In genomic region chr20:25065625-25066338, GRCh38 we compare ENCODE assay signal across 1 cellular context.
A peak's percentile ranks its signal among the peaks of the same experiment; 100 is the strongest.
TF ChIP-seq lines count a peak whose summit lies in the region.

No MANE protein-coding gene starts in this region.

TF ChIP-seq in HepG2, 621 proteins besides CTCF, POLR2A, EP300 and RAD21 (continued from another document and continues in another):
- TF ChIP-seq HNRNPUL1 (IDR thresholded peaks at IDR 0.05; ENCODE audit: low read depth, low read length) (no peak), MBNL3 (CRISPR knock-in tag; conservative IDR thresholded peaks at IDR 0.05) (no peak), ZNF24 (IDR thresholded peaks at IDR 0.05) (no peak), ARID3A (IDR thresholded peaks at IDR 0.05; ENCODE audit: low read depth, low read length) (peak; percentile 29; the same call in 1 of the 2 replicates), GATAD2A (CRISPR knock-in tag; IDR thresholded peaks at IDR 0.05) (0 out of 2 replicates have a peak, but pooled peaks have one; percentile 16), SMAD3 (CRISPR knock-in tag; IDR thresholded peaks at IDR 0.05) (0 out of 2 replicates have a peak, but pooled peaks have one; percentile 33), ZNF710 (CRISPR knock-in tag; IDR thresholded peaks at IDR 0.05; ENCODE audit: borderline replicate concordance) (no peak), TAF1 (CRISPR knock-in tag; IDR thresholded peaks at IDR 0.05) (no peak), SATB2 (CRISPR knock-in tag; IDR thresholded peaks at IDR 0.05) (no peak), ERF (CRISPR knock-in tag; IDR thresholded peaks at IDR 0.05) (peak; percentile 53; the same call in 1 of the 2 replicates), TOE1 (CRISPR knock-in tag; IDR thresholded peaks at IDR 0.05) (no peak), TMF1 (CRISPR knock-in tag; IDR thresholded peaks at IDR 0.05; ENCODE audit: low read depth) (no peak), DDIT3 (CRISPR knock-in tag; IDR thresholded peaks at IDR 0.05) (no peak), ZNF274 (CRISPR knock-in tag; IDR thresholded peaks at IDR 0.05) (no peak), BCL6 (CRISPR knock-in tag; IDR thresholded peaks at IDR 0.05) (no peak), CHD4 (IDR thresholded peaks at IDR 0.05; ENCODE audit: borderline replicate concordance, low read length) (no peak), NFE2L2 (IDR thresholded peaks at IDR 0.05; ENCODE audit: low read length) (no peak), KAT8 (CRISPR knock-in tag; IDR thresholded peaks at IDR 0.05) (0 out of 2 replicates have a peak, but pooled peaks have one; percentile 53), HIVEP1 (CRISPR knock-in tag; IDR thresholded peaks at IDR 0.05) (no peak), ZBTB1 (CRISPR knock-in tag; IDR thresholded peaks at IDR 0.05; ENCODE audit: borderline replicate concordance) (no peak), AKAP8 (CRISPR knock-in tag; IDR thresholded peaks at IDR 0.05) (no peak), RXRB (CRISPR knock-in tag; IDR thresholded peaks at IDR 0.05; ENCODE audit: borderline replicate concordance) (peak; percentile 35; the same call in 1 of the 2 replicates), PRDM10 (CRISPR knock-in tag; IDR thresholded peaks at IDR 0.05; ENCODE audit: low read depth) (no peak), RFX3 (CRISPR knock-in tag; IDR thresholded peaks at IDR 0.05) (no peak), ZBTB34 (CRISPR knock-in tag; IDR thresholded peaks at IDR 0.05) (no peak), ZBTB39 (CRISPR knock-in tag; IDR thresholded peaks at IDR 0.05) (no peak), MAFF (IDR thresholded peaks at IDR 0.05; ENCODE audit: low read depth, low read length) (0 out of 2 replicates have a peak, but pooled peaks have one; percentile 42), TCF12 (IDR thresholded peaks at IDR 0.05) (no peak), TCF12 (CRISPR knock-in tag; IDR thresholded peaks at IDR 0.05) (no peak)
- TF ChIP-seq, protein P1, sequence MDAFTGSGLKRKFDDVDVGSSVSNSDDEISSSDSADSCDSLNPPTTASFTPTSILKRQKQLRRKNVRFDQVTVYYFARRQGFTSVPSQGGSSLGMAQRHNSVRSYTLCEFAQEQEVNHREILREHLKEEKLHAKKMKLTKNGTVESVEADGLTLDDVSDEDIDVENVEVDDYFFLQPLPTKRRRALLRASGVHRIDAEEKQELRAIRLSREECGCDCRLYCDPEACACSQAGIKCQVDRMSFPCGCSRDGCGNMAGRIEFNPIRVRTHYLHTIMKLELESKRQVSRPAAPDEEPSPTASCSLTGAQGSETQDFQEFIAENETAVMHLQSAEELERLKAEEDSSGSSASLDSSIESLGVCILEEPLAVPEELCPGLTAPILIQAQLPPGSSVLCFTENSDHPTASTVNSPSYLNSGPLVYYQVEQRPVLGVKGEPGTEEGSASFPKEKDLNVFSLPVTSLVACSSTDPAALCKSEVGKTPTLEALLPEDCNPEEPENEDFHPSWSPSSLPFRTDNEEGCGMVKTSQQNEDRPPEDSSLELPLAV (CRISPR knock-in tag; conservative IDR thresholded peaks at IDR 0.05; ENCODE audit: low read depth), result no peak
- TF ChIP-seq, protein P2, sequence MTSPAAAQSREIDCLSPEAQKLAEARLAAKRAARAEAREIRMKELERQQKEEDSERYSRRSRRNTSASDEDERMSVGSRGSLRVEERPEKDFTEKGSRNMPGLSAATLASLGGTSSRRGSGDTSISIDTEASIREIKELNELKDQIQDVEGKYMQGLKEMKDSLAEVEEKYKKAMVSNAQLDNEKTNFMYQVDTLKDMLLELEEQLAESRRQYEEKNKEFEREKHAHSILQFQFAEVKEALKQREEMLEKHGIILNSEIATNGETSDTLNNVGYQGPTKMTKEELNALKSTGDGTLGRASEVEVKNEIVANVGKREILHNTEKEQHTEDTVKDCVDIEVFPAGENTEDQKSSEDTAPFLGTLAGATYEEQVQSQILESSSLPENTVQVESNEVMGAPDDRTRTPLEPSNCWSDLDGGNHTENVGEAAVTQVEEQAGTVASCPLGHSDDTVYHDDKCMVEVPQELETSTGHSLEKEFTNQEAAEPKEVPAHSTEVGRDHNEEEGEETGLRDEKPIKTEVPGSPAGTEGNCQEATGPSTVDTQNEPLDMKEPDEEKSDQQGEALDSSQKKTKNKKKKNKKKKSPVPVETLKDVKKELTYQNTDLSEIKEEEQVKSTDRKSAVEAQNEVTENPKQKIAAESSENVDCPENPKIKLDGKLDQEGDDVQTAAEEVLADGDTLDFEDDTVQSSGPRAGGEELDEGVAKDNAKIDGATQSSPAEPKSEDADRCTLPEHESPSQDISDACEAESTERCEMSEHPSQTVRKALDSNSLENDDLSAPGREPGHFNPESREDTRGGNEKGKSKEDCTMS (CRISPR knock-in tag; conservative IDR thresholded peaks at IDR 0.05), result no peak
- TF ChIP-seq, protein P3, sequence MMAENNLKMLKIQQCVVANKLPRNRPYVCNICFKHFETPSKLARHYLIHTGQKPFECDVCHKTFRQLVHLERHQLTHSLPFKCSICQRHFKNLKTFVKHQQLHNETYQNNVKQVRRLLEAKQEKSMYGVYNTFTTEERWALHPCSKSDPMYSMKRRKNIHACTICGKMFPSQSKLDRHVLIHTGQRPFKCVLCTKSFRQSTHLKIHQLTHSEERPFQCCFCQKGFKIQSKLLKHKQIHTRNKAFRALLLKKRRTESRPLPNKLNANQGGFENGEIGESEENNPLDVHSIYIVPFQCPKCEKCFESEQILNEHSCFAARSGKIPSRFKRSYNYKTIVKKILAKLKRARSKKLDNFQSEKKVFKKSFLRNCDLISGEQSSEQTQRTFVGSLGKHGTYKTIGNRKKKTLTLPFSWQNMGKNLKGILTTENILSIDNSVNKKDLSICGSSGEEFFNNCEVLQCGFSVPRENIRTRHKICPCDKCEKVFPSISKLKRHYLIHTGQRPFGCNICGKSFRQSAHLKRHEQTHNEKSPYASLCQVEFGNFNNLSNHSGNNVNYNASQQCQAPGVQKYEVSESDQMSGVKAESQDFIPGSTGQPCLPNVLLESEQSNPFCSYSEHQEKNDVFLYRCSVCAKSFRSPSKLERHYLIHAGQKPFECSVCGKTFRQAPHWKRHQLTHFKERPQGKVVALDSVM (CRISPR knock-in tag; IDR thresholded peaks at IDR 0.05), result no peak
- TF ChIP-seq, protein P4, sequence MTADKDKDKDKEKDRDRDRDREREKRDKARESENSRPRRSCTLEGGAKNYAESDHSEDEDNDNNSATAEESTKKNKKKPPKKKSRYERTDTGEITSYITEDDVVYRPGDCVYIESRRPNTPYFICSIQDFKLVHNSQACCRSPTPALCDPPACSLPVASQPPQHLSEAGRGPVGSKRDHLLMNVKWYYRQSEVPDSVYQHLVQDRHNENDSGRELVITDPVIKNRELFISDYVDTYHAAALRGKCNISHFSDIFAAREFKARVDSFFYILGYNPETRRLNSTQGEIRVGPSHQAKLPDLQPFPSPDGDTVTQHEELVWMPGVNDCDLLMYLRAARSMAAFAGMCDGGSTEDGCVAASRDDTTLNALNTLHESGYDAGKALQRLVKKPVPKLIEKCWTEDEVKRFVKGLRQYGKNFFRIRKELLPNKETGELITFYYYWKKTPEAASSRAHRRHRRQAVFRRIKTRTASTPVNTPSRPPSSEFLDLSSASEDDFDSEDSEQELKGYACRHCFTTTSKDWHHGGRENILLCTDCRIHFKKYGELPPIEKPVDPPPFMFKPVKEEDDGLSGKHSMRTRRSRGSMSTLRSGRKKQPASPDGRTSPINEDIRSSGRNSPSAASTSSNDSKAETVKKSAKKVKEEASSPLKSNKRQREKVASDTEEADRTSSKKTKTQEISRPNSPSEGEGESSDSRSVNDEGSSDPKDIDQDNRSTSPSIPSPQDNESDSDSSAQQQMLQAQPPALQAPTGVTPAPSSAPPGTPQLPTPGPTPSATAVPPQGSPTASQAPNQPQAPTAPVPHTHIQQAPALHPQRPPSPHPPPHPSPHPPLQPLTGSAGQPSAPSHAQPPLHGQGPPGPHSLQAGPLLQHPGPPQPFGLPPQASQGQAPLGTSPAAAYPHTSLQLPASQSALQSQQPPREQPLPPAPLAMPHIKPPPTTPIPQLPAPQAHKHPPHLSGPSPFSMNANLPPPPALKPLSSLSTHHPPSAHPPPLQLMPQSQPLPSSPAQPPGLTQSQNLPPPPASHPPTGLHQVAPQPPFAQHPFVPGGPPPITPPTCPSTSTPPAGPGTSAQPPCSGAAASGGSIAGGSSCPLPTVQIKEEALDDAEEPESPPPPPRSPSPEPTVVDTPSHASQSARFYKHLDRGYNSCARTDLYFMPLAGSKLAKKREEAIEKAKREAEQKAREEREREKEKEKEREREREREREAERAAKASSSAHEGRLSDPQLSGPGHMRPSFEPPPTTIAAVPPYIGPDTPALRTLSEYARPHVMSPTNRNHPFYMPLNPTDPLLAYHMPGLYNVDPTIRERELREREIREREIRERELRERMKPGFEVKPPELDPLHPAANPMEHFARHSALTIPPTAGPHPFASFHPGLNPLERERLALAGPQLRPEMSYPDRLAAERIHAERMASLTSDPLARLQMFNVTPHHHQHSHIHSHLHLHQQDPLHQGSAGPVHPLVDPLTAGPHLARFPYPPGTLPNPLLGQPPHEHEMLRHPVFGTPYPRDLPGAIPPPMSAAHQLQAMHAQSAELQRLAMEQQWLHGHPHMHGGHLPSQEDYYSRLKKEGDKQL (CRISPR knock-in tag; IDR thresholded peaks at IDR 0.05; ENCODE audit: low read depth), result no peak
